Comparison of ENCODE assay signal across 17 cellular contexts in genomic region chr14:75292886-75293285, GRCh38. TPM values are rescaled to one million over a fixed set of nuclear protein-coding genes. Genes with fewer than 3 reads are reported as not detected.
DNase-seq lines count a peak whose midpoint lies in the region; ATAC-seq, FAIRE-seq and TF ChIP-seq lines count a peak whose summit lies in the region.
"Had no signal": no experiment of that assay in that cellular context is flagged by ENCODE, and none has a peak within 500 bp of the region (broad histone marks: within the 10 kb centered on the region; RNA-seq: fewer than 3 reads in every experiment).

No MANE protein-coding gene starts in this region.

- H3K4me3 Mint-ChIP-seq in H9 (peak overlapping the region in 1 of 2 experiments; percentile 80; a peak in 2 of 5 replicates), endodermal cell (peak overlapping the region; percentile 73), nephron progenitor cell (no peak overlapping the region)

- ATAC-seq in A549: no peak
- no peak for ATAC-seq in HG03139 (IDR thresholded peaks at IDR 0.05; ENCODE audit: unreplicated experiment)
- ATAC-seq in HG02763 (IDR thresholded peaks at IDR 0.05; ENCODE audit: unreplicated experiment): no peak

- TF ChIP-seq RAD21 in A549 (conservative IDR thresholded peaks at IDR 0.05 in 1 of 2, IDR thresholded peaks at IDR 0.05 in 1 of 2): no peak

- H2AK5ac ChIP-seq in H9 (ENCODE audit: insufficient read length, low read length): no peak overlapping the region

- CTCF ChIA-PET in A549 (lab: Yijun Ruan, JAX): interaction anchor here (0.9 to 6.1 kb wide), 3 partner anchors 11 to 18 kb away, joined by 3 to 55 read pairs (median 6); no protein-coding TSS in a partner anchor

- H3K27ac ChIP-seq in A549 (peak overlapping the region; percentile 84 to 90; a peak in 4 of 6 replicates), H9 (ENCODE audit: insufficient read length, low read depth, low read length) (no peak overlapping the region), endodermal cell (ENCODE audit: low read depth, low read length) (no peak overlapping the region)

- no peak overlapping the region for H3T11ph ChIP-seq in H9 (ENCODE audit: low read length)

- H4K8ac ChIP-seq in H9 (replicated peaks; ENCODE audit: insufficient read length, low read depth, low read length): no peak overlapping the region

- H3K27ac Mint-ChIP-seq in H9 (peak overlapping the region in 2 of 3 experiments; percentile 90 to 99; a peak in 4 of 7 replicates), endodermal cell (peak overlapping the region; percentile 94), nephron progenitor cell (peak overlapping the region; percentile 100)

- H3K27me3 ChIP-seq in H9 (ENCODE audit: insufficient read depth, low read length) (no peaks in the 10 kb centered on the region), endodermal cell (ENCODE audit: control insufficient read depth, insufficient read depth, low read length, poor library complexity, severe bottlenecking) (no peaks in the 10 kb centered on the region)
- H3K27me3 ChIP-seq: heart left ventricle, Peyer's patch, tibial nerve had no signal

- H3K4me2 ChIP-seq in A549: no peak overlapping the region
- no peak overlapping the region for H3K4me2 ChIP-seq in H9 (ENCODE audit: insufficient read depth, insufficient read length, low read length)

- no peaks in the 10 kb centered on the region; the same call in 1 of the 2 replicates for H3K27me3 Mint-ChIP-seq in H9 (ENCODE audit: low read depth)
- H3K27me3 Mint-ChIP-seq in endodermal cell (ENCODE audit: insufficient read depth): no peaks in the 10 kb centered on the region
- peaks cover 4% of the 10 kb centered on the region for H3K27me3 Mint-ChIP-seq in nephron progenitor cell (ENCODE audit: low read depth, poor library complexity)

- peak overlapping the region; percentile 47 for H3K18ac ChIP-seq in H9 (ENCODE audit: insufficient read length, low read depth, low read length)

- TF ChIP-seq CTCF in A549 (IDR thresholded peaks at IDR 0.05) (no peak), H9 (conservative IDR thresholded peaks at IDR 0.05) (no peak), endodermal cell (conservative IDR thresholded peaks at IDR 0.05) (no peak), nephron progenitor cell (IDR thresholded peaks at IDR 0.05) (no peak)

- TF ChIP-seq EP300 in A549 (IDR thresholded peaks at IDR 0.05): no peak

- no peak overlapping the region for H2BK20ac ChIP-seq in H9 (ENCODE audit: low read depth, low read length, poor library complexity, severe bottlenecking)

- DNase-seq in A549 (ENCODE audit: low read depth in 1 of 2, low spot score in 1 of 2) (no peak), H9 (no peak), endodermal cell (no peak), nephron progenitor cell (no peak), NCI-H82 (lab: John Stamatoyannopoulos, UW) (no peak), HUDEP-2 (lab: John Stamatoyannopoulos, UW; ENCODE audit: unreplicated experiment in 76 of 76) (no peak)
- DNase-seq: activated CD4-positive, alpha-beta T cell treated with anti-CD3 and anti-CD28 coated beads for 48 hours; central memory CD4-positive, alpha-beta T cell; DND-41; left cardiac atrium; NCI-H146; NCI-H524 treated with DMSO at 0.1 percent for 48 hours had no signal

- H4K20me1 ChIP-seq in H9 (ENCODE audit: control insufficient read depth, insufficient read depth, insufficient read length): no peaks in the 10 kb centered on the region

- FAIRE-seq in A549 (lab: Jason Lieb, UNC): no peak

- no peak overlapping the region for H3K23ac ChIP-seq in H9 (ENCODE audit: insufficient read length, low read depth, low read length)

- H2BK5ac ChIP-seq in H9 (ENCODE audit: insufficient read length, low read length): no peak overlapping the region

- H3K56ac ChIP-seq in H9 (ENCODE audit: insufficient read length, low read depth, low read length): no peak overlapping the region

- peaks cover 11% of the 10 kb centered on the region for H3K23me2 ChIP-seq in H9 (ENCODE audit: insufficient read length, low read depth, low read length, poor library complexity, severe bottlenecking)

- H4K5ac ChIP-seq in H9 (ENCODE audit: insufficient read length, low read depth, low read length): no peak overlapping the region

- H3K14ac ChIP-seq in H9 (ENCODE audit: insufficient read depth, low read length): peak overlapping the region; percentile 90; the same call in 1 of the 2 replicates

- H3K9me3 ChIP-seq in A549 (no peaks in the 10 kb centered on the region), H9 (ENCODE audit: control insufficient read depth, low read depth, low read length) (no peaks in the 10 kb centered on the region), endodermal cell (ENCODE audit: control insufficient read depth, low read length) (no peaks in the 10 kb centered on the region)
- H3K9me3 ChIP-seq: heart left ventricle, Peyer's patch, tibial nerve had no signal

- no peak overlapping the region for H2BK15ac ChIP-seq in H9 (ENCODE audit: low read depth, low read length)

- no peak overlapping the region for H4K91ac ChIP-seq in H9 (ENCODE audit: insufficient read length, low read depth, low read length)

- no peak overlapping the region for H2BK120ac ChIP-seq in H9 (ENCODE audit: low read depth, low read length, poor library complexity, severe bottlenecking)

- H3K9ac ChIP-seq in H9 (ENCODE audit: extremely low read depth, insufficient read length, low read length): no peak overlapping the region
- no peak overlapping the region for H3K9ac ChIP-seq in endodermal cell (ENCODE audit: extremely low read depth, low read length, poor library complexity, severe bottlenecking)

- POLR2A ChIA-PET in A549 (lab: Yijun Ruan, JAX): interaction anchor here (1.6 kb wide), 1 partner anchor 9 kb away, joined by 15 read pairs; no protein-coding TSS in a partner anchor

- H3K4me1 Mint-ChIP-seq in H9: peaks cover 13 to 22% of the 10 kb centered on the region in 2 experiments
- H3K4me1 Mint-ChIP-seq in endodermal cell: peaks cover 10% of the 10 kb centered on the region
- H3K4me1 Mint-ChIP-seq in nephron progenitor cell: peaks cover 34% of the 10 kb centered on the region

- peak overlapping the region; percentile 50; the same call in 1 of the 2 replicates for H3K4ac ChIP-seq in H9 (ENCODE audit: low read depth, low read length)

- no peak overlapping the region for H2AFZ ChIP-seq in H9 (ENCODE audit: low read length)

- no peak for TF ChIP-seq POLR2A in A549 (IDR thresholded peaks at IDR 0.05; ENCODE audit: low read length)

- no peaks in the 10 kb centered on the region for H3K79me1 ChIP-seq in H9 (ENCODE audit: insufficient read depth, low read depth, low read length, poor library complexity, severe bottlenecking)

- H2BK12ac ChIP-seq in H9 (ENCODE audit: insufficient read length, low read depth, low read length): no peak overlapping the region

- peaks cover 11% of the 10 kb centered on the region for H3K4me1 ChIP-seq in A549
- H3K4me1 ChIP-seq in H9 (ENCODE audit: insufficient read depth, low read length): peaks cover 4% of the 10 kb centered on the region; the same call in 1 of the 2 replicates
- no peaks in the 10 kb centered on the region for H3K4me1 ChIP-seq in endodermal cell (ENCODE audit: control insufficient read depth, insufficient read depth, low read length)

- H3K36me3 Mint-ChIP-seq in H9 (ENCODE audit: insufficient read depth in 1 of 3, low read depth in 3 of 3): no peaks in the 10 kb centered on the region
- H3K36me3 Mint-ChIP-seq in endodermal cell (ENCODE audit: low read depth): no peaks in the 10 kb centered on the region
- no peaks in the 10 kb centered on the region for H3K36me3 Mint-ChIP-seq in nephron progenitor cell (ENCODE audit: low read depth)

- H3K4me3 ChIP-seq in A549: no peak overlapping the region
- H3K4me3 ChIP-seq in endodermal cell (ENCODE audit: low read length): no peak overlapping the region

- H3K36me3 ChIP-seq in endodermal cell (ENCODE audit: control insufficient read depth, insufficient read depth, low read length): no peaks in the 10 kb centered on the region
- H3K36me3 ChIP-seq: heart left ventricle, Peyer's patch, tibial nerve had no signal

- H3K79me2 ChIP-seq in H9 (ENCODE audit: insufficient read depth, low read length): no peaks in the 10 kb centered on the region

- no peaks in the 10 kb centered on the region for H3K9me3 Mint-ChIP-seq in H9
- no peaks in the 10 kb centered on the region for H3K9me3 Mint-ChIP-seq in endodermal cell
- no peaks in the 10 kb centered on the region for H3K9me3 Mint-ChIP-seq in nephron progenitor cell

- 93% methylated on average over 7 of the region's 7 CpGs for WGBS in A549 (ENCODE audit: missing lambda C conversion rate)
- WGBS in H9 (ENCODE audit: extremely low coverage, insufficient read length, low lambda C conversion rate): no CpG with 5 or more reads among the region's 7 CpGs
- WGBS in endodermal cell (ENCODE audit: insufficient coverage in 1 of 2, insufficient read length in 1 of 2), 2 experiments: 74 to 98% methylated on average over 5 to 7 of the region's 7 CpGs

TF ChIP-seq in A549, 52 proteins besides CTCF, POLR2A, EP300 and RAD21:
- 0 out of 2 replicates have a peak, but pooled peaks have one; percentile 12 for TF ChIP-seq TP53 (CRISPR knock-in tag; IDR thresholded peaks at IDR 0.05)
- no peak for TF ChIP-seq KDM5A (IDR thresholded peaks at IDR 0.05)

RNA-seq across cellular contexts. Expression of gene FOS, which starts 14.3 kb away (rescaled TPM):
- polyA plus RNA-seq in A549 (2011; rRNA removed) (197 and 256 TPM in 2 replicates), A549 (2017; fragmentation: RNase III; extraction: RNeasy Plus Mini Kit Qiagen cat#74134 plus additional on column Dnase treatment) (2.0 to 4.2 TPM (median 2.7 TPM) in 3 replicates)
- polyA plus RNA-seq in A549 (2012; cell fraction: cytosol; rRNA removed): 224 and 245 TPM in 2 replicates
- polyA plus RNA-seq in A549 (2012; cell fraction: nucleus; rRNA removed): 701 and 1,020 TPM in 2 replicates
- polyA minus RNA-seq in A549 (2011; rRNA and poly(A)+ RNA removed): 237 and 281 TPM in 2 replicates
- total RNA-seq in H9 (2021) (28.1 and 33.9 TPM in 2 replicates), endodermal cell (10 to 100 TPM; 10.3 to 14.0 TPM)
- polyA plus RNA-seq in endodermal cell (2013, experiment 1 of 2): 7.9 TPM
- polyA plus RNA-seq in endodermal cell (2013, experiment 2 of 2): 23.5 TPM

Comparison
In these comparisons a context has a peak if more than half of its experiments do, and no peak if none do; other contexts are left out.
1. H3K27ac ChIP-seq: peak in A549 (2 of 2); none in H9 (single experiment) and endodermal cell (single experiment).
2. Peak in every context shown above with its lines, with median percentiles within 50 percentile points of each other: H3K27ac Mint-ChIP-seq.